In the genomic region with DNA sequence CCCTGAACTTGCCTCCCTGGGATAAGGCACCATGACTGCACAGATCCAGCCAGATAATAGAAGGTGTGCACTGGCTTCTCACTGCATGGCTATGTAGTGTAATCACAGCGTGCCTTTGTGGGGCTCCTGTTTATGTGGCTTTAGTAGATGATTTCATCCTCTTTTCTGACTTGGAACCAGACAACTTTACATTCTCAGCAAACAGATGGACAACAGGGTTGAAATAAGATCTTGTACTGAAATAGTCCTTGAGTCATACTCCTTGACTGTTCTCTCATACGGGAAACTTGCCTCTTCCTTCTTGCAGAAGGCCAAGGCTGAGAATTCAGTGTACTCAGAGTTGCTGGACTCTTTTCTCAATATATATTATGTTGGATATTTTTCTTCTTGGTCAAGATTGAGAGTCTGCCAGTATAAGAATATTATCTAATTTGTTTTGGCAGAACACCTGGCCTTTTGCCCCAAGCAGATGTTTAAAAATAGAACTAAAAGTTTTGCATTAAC, we compare ENCODE assay signal across 13 cellular contexts. TPM values are rescaled to one million over a fixed set of nuclear protein-coding genes. Genes with fewer than 3 reads are reported as not detected.
DNase-seq lines count a peak whose midpoint lies in the region; FAIRE-seq and TF ChIP-seq lines count a peak whose summit lies in the region.
"Had no signal": no experiment of that assay in that cellular context is flagged by ENCODE, and none has a peak within 500 bp of the region (broad histone marks: within the 10 kb centered on the region; RNA-seq: fewer than 3 reads in every experiment).

No MANE protein-coding gene starts in this region.

- H3K4me3 ChIP-seq in SU-DHL-6 (ENCODE audit: insufficient read depth, low read length, poor library complexity, severe bottlenecking) = peak overlapping the region; percentile 4
- H3K4me3 ChIP-seq in fibroblast of the aortic adventitia (ENCODE audit: low read depth, low read length) = no peak overlapping the region
- no peak overlapping the region for H3K4me3 ChIP-seq in skeletal muscle cell (ENCODE audit: low read depth, low read length)
- H3K4me3 ChIP-seq: lung had no signal

- TF ChIP-seq CTCF in SU-DHL-6 (IDR thresholded peaks at IDR 0.05; ENCODE audit: insufficient read depth, low read length, poor library complexity, severe bottlenecking) = no peak
- TF ChIP-seq CTCF in fibroblast of the aortic adventitia (IDR thresholded peaks at IDR 0.05; ENCODE audit: insufficient read depth, low read length) = no peak
- no peak for TF ChIP-seq CTCF in D721Med (IDR thresholded peaks at IDR 0.05; ENCODE audit: insufficient read depth, missing control alignments)

- peak overlapping the region; percentile 44 for H3K4me2 ChIP-seq in SU-DHL-6 (ENCODE audit: low read depth, low read length, poor library complexity, severe bottlenecking)

- DNase-seq in GM03348 (ENCODE audit: low spot score) (peak; percentile 81), fibroblast of the aortic adventitia (ENCODE audit: low read depth) (peak; percentile 93), skeletal muscle cell (ENCODE audit: low read depth) (peak; percentile 89), NCI-H2107 treated with DMSO at 0.1 percent for 48 hours (lab: John Stamatoyannopoulos, UW; ENCODE audit: unreplicated experiment) (no peak), RKO (ENCODE audit: low spot score) (no peak), D721Med (ENCODE audit: insufficient read length, low spot score) (no peak)
- no peak for DNase-seq in effector CD8-positive, alpha-beta T cell (lab: John Stamatoyannopoulos, UW)
- DNase-seq: activated CD4-positive, alpha-beta T cell treated with anti-CD3 and anti-CD28 coated beads for 36 hours; activated naive CD4-positive, alpha-beta T cell treated with anti-CD3 and anti-CD28 coated beads for 36 hours; H9; NCI-H146 had no signal

- no peak for FAIRE-seq in D721Med (lab: Jason Lieb, UNC)

- no peaks in the 10 kb centered on the region for H3K9me2 ChIP-seq in SU-DHL-6 (replicated peaks; ENCODE audit: insufficient read depth, low read length)

- H3K27me3 ChIP-seq in SU-DHL-6 (ENCODE audit: low read length) = no peaks in the 10 kb centered on the region

- no peaks in the 10 kb centered on the region for H3K36me3 ChIP-seq in SU-DHL-6 (ENCODE audit: low read length)

- peak overlapping the region; percentile 7 for H3K9ac ChIP-seq in SU-DHL-6 (ENCODE audit: low read length)

- H3K9me3 ChIP-seq in SU-DHL-6 (ENCODE audit: insufficient read depth, low read length) = peaks cover 5% of the 10 kb centered on the region; the same call in 1 of the 2 replicates

- H4K20me1 ChIP-seq in SU-DHL-6 (ENCODE audit: low read depth, low read length) = no peaks in the 10 kb centered on the region

- H3K79me2 ChIP-seq in SU-DHL-6 (ENCODE audit: insufficient read depth, low read length) = no peaks in the 10 kb centered on the region

- peak overlapping the region; percentile 78 for H3K27ac ChIP-seq in SU-DHL-6 (ENCODE audit: low read depth, low read length)

- peaks cover 19% of the 10 kb centered on the region; the same call in 1 of the 2 replicates for H3F3A ChIP-seq in SU-DHL-6 (ENCODE audit: insufficient read depth)

- peak overlapping the region; percentile 15 for H2AFZ ChIP-seq in SU-DHL-6 (ENCODE audit: low read depth, low read length, severe bottlenecking)

RNA-seq across cellular contexts. Expression of a gene that starts 25.0 kb away (rescaled TPM):
- 0.54 and 1.2 TPM in 2 replicates for total RNA-seq in fibroblast of the aortic adventitia (ENCODE audit: low replicate concordance)

Comparison
In these comparisons a context has a peak if more than half of its experiments do, and no peak if none do; other contexts are left out.
1. DNase-seq: peak in GM03348 (single experiment), fibroblast of the aortic adventitia (single experiment) and skeletal muscle cell (single experiment); none in NCI-H2107 treated with DMSO at 0.1 percent for 48 hours (single experiment), effector CD8-positive, alpha-beta T cell (single experiment), RKO (single experiment) and D721Med (single experiment).